In the genomic region with DNA sequence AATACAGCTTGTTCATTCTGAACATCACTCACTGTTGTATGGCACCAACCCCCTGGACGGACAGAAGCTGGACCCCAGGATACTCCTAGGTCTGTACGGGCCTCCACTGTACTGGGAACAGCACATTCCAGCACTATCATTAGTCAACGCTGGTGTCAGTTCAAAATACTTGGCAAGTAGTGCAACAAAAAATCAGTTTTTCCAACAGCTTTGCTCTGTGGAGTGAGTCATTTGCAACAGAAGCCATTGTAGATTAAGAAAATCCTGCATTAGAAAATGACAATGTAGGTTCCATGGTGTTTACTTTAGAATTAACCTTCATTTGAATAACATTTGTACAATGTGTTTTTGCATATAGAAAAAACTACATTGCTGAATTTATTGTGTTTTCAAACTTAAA, we compare ENCODE assay signal across 14 cellular contexts.
DNase-seq lines count a peak whose midpoint lies in the region; ATAC-seq, FAIRE-seq and TF ChIP-seq lines count a peak whose summit lies in the region.
"Had no signal": no experiment of that assay in that cellular context is flagged by ENCODE, and none has a peak within 500 bp of the region (broad histone marks: within the 10 kb centered on the region; RNA-seq: fewer than 3 reads in every experiment).

No MANE protein-coding gene starts in this region.

- FAIRE-seq in pancreas (lab: Jason Lieb, UNC), result no peak

- TF ChIP-seq CTCF in fibroblast of mammary gland (conservative IDR thresholded peaks at IDR 0.05; ENCODE audit: control insufficient read depth, insufficient read depth, low read depth, low read length) (no peak), pancreas (IDR thresholded peaks at IDR 0.05) (no peak), colonic mucosa (IDR thresholded peaks at IDR 0.05) (no peak)

- DNase-seq in GM03348 (ENCODE audit: low spot score) (peak; percentile 61), RKO (ENCODE audit: low spot score) (peak; percentile 37), fibroblast of mammary gland (ENCODE audit: low read depth) (peak; percentile 88), pancreas (peak in 2 of 6 donors; percentile 3 to 32), colonic mucosa (no peak), NAMALWA (ENCODE audit: low spot score) (no peak)
- DNase-seq in activated CD4-positive, alpha-beta T cell treated with anti-CD3 and anti-CD28 coated beads for 1 hour, result no peak
- DNase-seq: CD4-positive, alpha-beta T cell; kidney; NCI-H146; NCI-H774; SJCRH30 had no signal

- H3K9ac ChIP-seq in colonic mucosa (ENCODE audit: low read depth in 2 of 2, low read length in 2 of 2), result no peak overlapping the region

- H3K36me3 ChIP-seq in pancreas (no peaks in the 10 kb centered on the region), colonic mucosa (no peaks in the 10 kb centered on the region)
- H3K36me3 ChIP-seq: SJCRH30 had no signal

- WGBS in pancreas, 2 donors, result 4 to 11% methylated on average over 3 of the region's 3 CpGs

- H3K27ac ChIP-seq in pancreas, result no peak overlapping the region
- H3K27ac ChIP-seq in colonic mucosa, result no peak overlapping the region
- H3K27ac ChIP-seq: SJCRH30, VCaP had no signal

- no peaks in the 10 kb centered on the region for H3K4me1 ChIP-seq in pancreas
- no peaks in the 10 kb centered on the region for H3K4me1 ChIP-seq in colonic mucosa
- H3K4me1 ChIP-seq: SJCRH30 had no signal

- H3K27me3 ChIP-seq in pancreas (no peaks in the 10 kb centered on the region), colonic mucosa (no peaks in the 10 kb centered on the region)
- H3K27me3 ChIP-seq: SJCRH30 had no signal

- peak; percentile 37 to 90 (median 70) for ATAC-seq in pancreas
- ATAC-seq in HG02852 (IDR thresholded peaks at IDR 0.05; ENCODE audit: unreplicated experiment), result no peak

- intact Hi-C loops in pancreas (cut with DNase I), result no loop called here
- intact Hi-C loops in colonic mucosa (cut with DNase I), result no loop called here

- H3K9me3 ChIP-seq in pancreas (no peaks in the 10 kb centered on the region), colonic mucosa (no peaks in the 10 kb centered on the region)
- H3K9me3 ChIP-seq: SJCRH30 had no signal

- H3K4me3 ChIP-seq in fibroblast of mammary gland (ENCODE audit: control insufficient read depth, low read depth, low read length) (no peak overlapping the region), pancreas (no peak overlapping the region), colonic mucosa (no peak overlapping the region)
- H3K4me3 ChIP-seq: SJCRH30 had no signal

Comparison
In these comparisons a context has a peak if more than half of its experiments do, and no peak if none do; other contexts are left out.
1. DNase-seq: peak in GM03348 (single experiment), RKO (single experiment) and fibroblast of mammary gland (single experiment); none in activated CD4-positive, alpha-beta T cell treated with anti-CD3 and anti-CD28 coated beads for 1 hour (single experiment), colonic mucosa (single experiment) and NAMALWA (single experiment).